2 cellular contexts compared by ENCODE assay signal in genomic region chr3:37852097-37852496, GRCh38.
TF ChIP-seq lines count a peak whose summit lies in the region.

No MANE protein-coding gene starts in this region.

TF ChIP-seq in A549, 52 proteins besides CTCF, POLR2A, EP300 and RAD21 (continued from another document):
- TF ChIP-seq HOXB13 (CRISPR knock-in tag; IDR thresholded peaks at IDR 0.05; ENCODE audit: low read depth): no peak

TF ChIP-seq in IMR-90, 13 proteins besides CTCF, POLR2A, EP300 and RAD21:
- no peak for TF ChIP-seq USF2 (IDR thresholded peaks at IDR 0.05; ENCODE audit: low read depth, low read length)
- TF ChIP-seq CEBPB (IDR thresholded peaks at IDR 0.05; ENCODE audit: low read depth, low read length): peak; percentile 69
- TF ChIP-seq ELK1 (IDR thresholded peaks at IDR 0.05; ENCODE audit: borderline replicate concordance, low read depth, low read length): no peak
